In the genomic region with DNA sequence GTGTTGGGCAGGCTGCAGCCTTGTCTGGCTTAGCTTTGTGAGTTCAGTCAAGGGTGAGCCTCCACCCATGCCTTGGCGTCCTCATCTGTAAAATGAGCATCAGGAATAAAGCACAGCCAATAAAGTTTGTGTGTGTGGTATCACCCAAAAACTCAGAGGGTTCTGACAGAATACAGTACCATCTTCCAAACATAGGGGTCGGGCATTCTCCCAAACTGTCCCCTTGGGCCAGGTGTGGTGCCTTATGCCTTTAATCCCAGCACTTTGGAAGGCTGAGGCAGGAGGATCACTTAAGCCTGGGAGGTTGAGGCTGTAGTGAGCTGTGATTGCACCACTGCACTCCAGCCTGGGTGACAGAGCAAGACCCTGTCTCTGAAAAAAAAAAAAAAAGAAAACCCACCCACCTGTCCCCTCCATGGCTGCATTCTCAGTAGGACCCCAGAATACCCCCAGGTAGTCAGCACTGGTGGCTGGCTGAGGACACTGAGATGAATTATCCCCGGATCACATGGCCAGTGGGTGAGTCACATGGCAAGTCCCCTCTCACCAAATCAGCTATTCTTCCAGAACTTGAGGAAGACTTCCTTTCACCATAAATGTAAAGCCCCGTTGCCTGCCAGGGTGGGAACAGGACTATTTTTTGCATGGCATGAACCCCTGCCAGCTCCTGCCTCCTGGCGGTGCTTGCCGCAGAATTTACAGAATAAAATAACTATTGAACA, we compare ENCODE assay signal across 1 cellular context.
A peak's percentile ranks its signal among the peaks of the same experiment; 100 is the strongest.
TF ChIP-seq lines count a peak whose summit lies in the region.

No MANE protein-coding gene starts in this region.

TF ChIP-seq in HepG2, 621 proteins besides CTCF, POLR2A, EP300 and RAD21:
- TF ChIP-seq, protein P1, sequence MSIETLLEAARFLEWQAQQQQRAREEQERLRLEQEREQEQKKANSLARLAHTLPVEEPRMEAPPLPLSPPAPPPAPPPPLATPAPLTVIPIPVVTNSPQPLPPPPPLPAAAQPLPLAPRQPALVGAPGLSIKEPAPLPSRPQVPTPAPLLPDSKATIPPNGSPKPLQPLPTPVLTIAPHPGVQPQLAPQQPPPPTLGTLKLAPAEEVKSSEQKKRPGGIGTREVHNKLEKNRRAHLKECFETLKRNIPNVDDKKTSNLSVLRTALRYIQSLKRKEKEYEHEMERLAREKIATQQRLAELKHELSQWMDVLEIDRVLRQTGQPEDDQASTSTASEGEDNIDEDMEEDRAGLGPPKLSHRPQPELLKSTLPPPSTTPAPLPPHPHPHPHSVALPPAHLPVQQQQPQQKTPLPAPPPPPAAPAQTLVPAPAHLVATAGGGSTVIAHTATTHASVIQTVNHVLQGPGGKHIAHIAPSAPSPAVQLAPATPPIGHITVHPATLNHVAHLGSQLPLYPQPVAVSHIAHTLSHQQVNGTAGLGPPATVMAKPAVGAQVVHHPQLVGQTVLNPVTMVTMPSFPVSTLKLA (IDR thresholded peaks at IDR 0.05), result peak; percentile 83
- no peak for TF ChIP-seq MYNN (CRISPR knock-in tag; IDR thresholded peaks at IDR 0.05; ENCODE audit: low read depth)
